Comparison of ENCODE assay signal across 8 cellular contexts in the genomic region with DNA sequence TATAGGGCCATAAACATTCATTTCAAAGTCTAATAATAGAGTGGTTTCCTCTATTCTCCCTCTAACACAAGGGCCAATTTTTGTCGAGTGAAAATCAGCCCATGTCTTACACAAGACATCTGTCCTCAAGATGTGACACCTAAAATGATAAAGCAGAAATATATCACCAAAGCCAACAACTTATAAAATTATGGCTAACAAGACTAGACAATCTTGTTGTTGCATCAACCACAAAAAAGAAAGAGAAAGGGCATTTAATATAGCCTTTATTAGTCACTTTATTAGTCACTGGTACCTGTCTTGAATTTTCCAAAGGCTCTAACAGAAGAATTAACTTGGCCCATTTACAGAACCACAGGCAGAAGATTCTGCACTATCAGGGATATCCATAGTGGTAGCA.
DNase-seq lines count a peak whose midpoint lies in the region; ATAC-seq and TF ChIP-seq lines count a peak whose summit lies in the region.

No MANE protein-coding gene starts in this region.

- peak overlapping the region; percentile 34 for H3K4me3 Mint-ChIP-seq in activated CD4-positive, alpha-beta memory T cell treated with anti-CD3 and anti-CD28 coated beads for 36 hours
- H3K4me3 Mint-ChIP-seq in nephron, result no peak overlapping the region

- DNase-seq in activated CD4-positive, alpha-beta memory T cell treated with anti-CD3 and anti-CD28 coated beads for 36 hours, result no peak
- DNase-seq in hepatocyte (ENCODE audit: low spot score) (no peak), occipital lobe (lab: John Stamatoyannopoulos, UW) (no peak)
- DNase-seq in stimulated activated CD4-positive, alpha-beta T cell treated with anti-CD3 and anti-CD28 coated beads, Interleukin-12 subunit alpha, Interleukin-12 subunit beta, amount 100 ng/mL, for 4 hours, result no peak

- H3K4me3 ChIP-seq in hepatocyte, result no peak overlapping the region

- peaks cover 84% of the 10 kb centered on the region for H3K4me1 Mint-ChIP-seq in activated CD4-positive, alpha-beta memory T cell treated with anti-CD3 and anti-CD28 coated beads for 36 hours (ENCODE audit: low read depth)
- peaks cover 14% of the 10 kb centered on the region for H3K4me1 Mint-ChIP-seq in nephron

- H3K9me2 ChIP-seq in hepatocyte (replicated peaks; ENCODE audit: insufficient read depth), result no peaks in the 10 kb centered on the region

- no peaks in the 10 kb centered on the region for H3K79me2 ChIP-seq in hepatocyte

- WGBS in hepatocyte (ENCODE audit: low lambda C conversion rate, missing lambda C conversion rate), result 35% methylated on average over 1 of the region's 1 CpG

- H3K27me3 ChIP-seq in hepatocyte, result no peaks in the 10 kb centered on the region

- intact Hi-C loops in activated CD4-positive, alpha-beta memory T cell treated with anti-CD3 and anti-CD28 coated beads for 36 hours (cut with micrococcal nuclease), result loop anchor here (2.0 kb wide), 2 partner anchors 41 to 929 kb away; no protein-coding TSS in a partner anchor

- peaks cover 3% of the 10 kb centered on the region for H3K4me1 ChIP-seq in hepatocyte (ENCODE audit: insufficient read depth)

- H3K27me3 Mint-ChIP-seq in activated CD4-positive, alpha-beta memory T cell treated with anti-CD3 and anti-CD28 coated beads for 36 hours, result no peaks in the 10 kb centered on the region
- no peaks in the 10 kb centered on the region for H3K27me3 Mint-ChIP-seq in nephron (ENCODE audit: low read depth)

- ATAC-seq in GM18873 (IDR thresholded peaks at IDR 0.05; ENCODE audit: low FRiP score, unreplicated experiment) (peak; percentile 10), HG02870 (IDR thresholded peaks at IDR 0.05; ENCODE audit: unreplicated experiment) (peak; percentile 0), GM18909 (IDR thresholded peaks at IDR 0.05; ENCODE audit: poor library complexity, unreplicated experiment) (no peak)

- peak overlapping the region; percentile 96 for H3K27ac Mint-ChIP-seq in activated CD4-positive, alpha-beta memory T cell treated with anti-CD3 and anti-CD28 coated beads for 36 hours
- peak overlapping the region in 2 of 3 experiments; percentile 33 to 48 for H3K27ac Mint-ChIP-seq in nephron

- no peak overlapping the region for H3K27ac ChIP-seq in hepatocyte

- no peak overlapping the region for H2AFZ ChIP-seq in hepatocyte

- TF ChIP-seq CTCF in nephron (IDR thresholded peaks at IDR 0.05; ENCODE audit: unreplicated experiment in 3 of 3) (no peak), hepatocyte (IDR thresholded peaks at IDR 0.05; ENCODE audit: poor library complexity) (no peak)

- H3K36me3 Mint-ChIP-seq in activated CD4-positive, alpha-beta memory T cell treated with anti-CD3 and anti-CD28 coated beads for 36 hours, result peaks cover 15% of the 10 kb centered on the region
- H3K36me3 Mint-ChIP-seq in nephron (ENCODE audit: low read depth), result no peaks in the 10 kb centered on the region

- H3K9me3 ChIP-seq in hepatocyte (ENCODE audit: low read depth), result no peaks in the 10 kb centered on the region

- CTCF ChIA-PET in activated CD4-positive, alpha-beta memory T cell treated with anti-CD3 and anti-CD28 coated beads for 36 hours (lab: Charles Lee), result interaction anchor here (0.8 to 3.6 kb wide), 14 partner anchors 9 to 335 kb away, joined by 3 to 37 read pairs (median 4); a partner anchor contains a TSS

- H4K20me1 ChIP-seq in hepatocyte (ENCODE audit: insufficient read depth, poor library complexity, severe bottlenecking), result no peaks in the 10 kb centered on the region

- H3K9me3 Mint-ChIP-seq in activated CD4-positive, alpha-beta memory T cell treated with anti-CD3 and anti-CD28 coated beads for 36 hours, result peaks cover 20% of the 10 kb centered on the region
- peaks cover 13% of the 10 kb centered on the region for H3K9me3 Mint-ChIP-seq in nephron

- H3K36me3 ChIP-seq in hepatocyte (replicated peaks; ENCODE audit: insufficient read depth, low read depth), result no peaks in the 10 kb centered on the region

- POLR2A ChIA-PET in activated CD4-positive, alpha-beta memory T cell treated with anti-CD3 and anti-CD28 coated beads for 36 hours (lab: Charles Lee), result interaction anchor here (0.6 to 5.3 kb wide), 15 partner anchors 9 to 250 kb away, joined by 3 to 89 read pairs (median 7); a partner anchor contains a TSS

- H3K4me2 ChIP-seq in hepatocyte, result no peak overlapping the region
